ENCODE assay signal across 8 cellular contexts in the genomic region with DNA sequence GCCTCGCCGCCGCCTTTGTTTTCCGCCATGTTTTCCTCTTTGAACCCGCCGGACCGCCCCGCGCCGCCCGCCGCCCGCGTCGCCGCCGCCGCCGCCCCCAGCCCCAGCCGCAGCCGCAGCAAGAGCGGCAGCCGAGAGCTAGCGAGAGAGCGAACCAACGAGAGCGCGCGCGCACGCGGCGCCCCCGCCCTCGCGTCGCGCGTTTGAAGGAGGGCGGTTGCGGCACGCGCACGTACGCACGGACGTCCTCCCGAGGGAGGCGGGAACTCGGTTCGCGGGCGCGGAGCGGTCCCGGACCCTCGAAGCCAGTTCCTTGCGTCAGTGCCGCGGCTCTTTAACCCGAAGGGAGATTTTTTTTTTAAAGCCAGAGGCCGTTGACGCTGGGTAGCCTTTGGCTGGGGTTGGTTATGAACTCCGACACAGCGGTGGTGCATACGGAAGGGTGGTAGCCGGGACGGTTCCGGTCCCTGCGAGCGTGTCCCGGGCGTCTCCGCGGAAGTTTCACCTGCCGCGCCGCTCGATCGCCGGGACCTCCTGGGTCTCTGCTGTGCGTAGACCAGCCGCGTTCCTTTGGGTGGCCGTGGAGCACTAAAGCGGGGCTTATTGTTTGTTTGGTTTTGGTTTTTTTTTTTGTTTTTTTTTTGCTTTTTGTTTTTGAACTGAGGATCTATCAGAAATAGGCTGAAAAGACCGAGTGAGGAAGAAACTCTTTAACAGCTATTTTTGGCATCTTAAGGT. TPM values are rescaled to one million over a fixed set of nuclear protein-coding genes. Genes with fewer than 3 reads are reported as not detected.
A peak's percentile ranks its signal among the peaks of the same experiment; 100 is the strongest.
DNase-seq lines count a peak whose midpoint lies in the region; ATAC-seq and TF ChIP-seq lines count a peak whose summit lies in the region.

TRIM33 (minus strand) TSS at position 156 of the 738 bp plus-strand sequence; CDS start at position 29, 127 bp downstream.

- H3K27ac Mint-ChIP-seq in chondrocyte (ENCODE audit: unreplicated experiment) = peak within 1 kb of the TSS; percentile 87

- ATAC-seq in HG03378 (IDR thresholded peaks at IDR 0.05; ENCODE audit: unreplicated experiment) = peak; percentile 66

- TF ChIP-seq POLR2A in GM19099 (IDR thresholded peaks at IDR 0.05; ENCODE audit: extremely low read depth, insufficient read length, low read depth) = peak; percentile 96

- TF ChIP-seq CTCF in chondrocyte (IDR thresholded peaks at IDR 0.05) (no peak), kidney epithelial cell (IDR thresholded peaks at IDR 0.05; ENCODE audit: insufficient read depth, low read length, poor library complexity, severe bottlenecking) (no peak)

- H3K4me3 Mint-ChIP-seq in chondrocyte (ENCODE audit: unreplicated experiment) = peak within 1 kb of the TSS; percentile 93

- H3K36me3 Mint-ChIP-seq in chondrocyte (ENCODE audit: low read depth) = no peaks in the 10 kb centered on the region

- H3K9me3 Mint-ChIP-seq in chondrocyte (ENCODE audit: low read depth) = no peaks in the 10 kb centered on the region

- no peaks in the 10 kb centered on the region for H3K27me3 Mint-ChIP-seq in chondrocyte (ENCODE audit: low read depth)

- H3K27me3 ChIP-seq in kidney epithelial cell (ENCODE audit: control insufficient read depth, insufficient read depth, low read length) = no peaks in the 10 kb centered on the region

- no peaks in the 10 kb centered on the region for H3K36me3 ChIP-seq in kidney epithelial cell (ENCODE audit: control insufficient read depth, insufficient read depth, low read length)

- peaks cover 45% of the 10 kb centered on the region for H3K4me1 Mint-ChIP-seq in chondrocyte (ENCODE audit: low read depth)

- DNase-seq in AML-193 (lab: John Stamatoyannopoulos, UW) = peak; percentile 82 to 86
- DNase-seq in NCI-H446 treated with DMSO at 0.1 percent for 48 hours (lab: John Stamatoyannopoulos, UW) = peak; percentile 86
- peak; percentile 82 to 83 for DNase-seq in activated CD4-positive, alpha-beta T cell treated with anti-CD3 and anti-CD28 coated beads for 24 hours (ENCODE audit: low read depth in 2 of 2)
- DNase-seq in chondrocyte (ENCODE audit: low spot score) = peak; percentile 96
- DNase-seq in kidney epithelial cell (ENCODE audit: low read depth) = peak; percentile 69
- peak; percentile 93 for DNase-seq in stimulated activated CD4-positive, alpha-beta T cell treated with anti-CD3 and anti-CD28 coated beads, Interleukin-15, amount 100 ng/mL, for 24 hours

- H3K4me3 ChIP-seq in kidney epithelial cell (ENCODE audit: low read depth, low read length) = peak within 1 kb of the TSS; percentile 86

RNA-seq across cellular contexts. Expression of gene TRIM33, which starts in this region (rescaled TPM):
- 24.0 to 28.7 TPM (median 24.0 TPM) in 3 replicates for total RNA-seq in chondrocyte
- 29.1 and 33.3 TPM in 2 replicates for total RNA-seq in kidney epithelial cell

Comparison
In these comparisons a context has a peak if more than half of its experiments do, and no peak if none do; other contexts are left out.
1. Peak in every context shown above with its lines: DNase-seq, ATAC-seq and H3K4me3 ChIP-seq.